In genomic region chr15:71295242-71296031, GRCh38 we compare ENCODE assay signal across 9 cellular contexts.
A peak's percentile ranks its signal among the peaks of the same experiment; 100 is the strongest.
DNase-seq lines count a peak whose midpoint lies in the region; ATAC-seq and TF ChIP-seq lines count a peak whose summit lies in the region.
"Had no signal": no experiment of that assay in that cellular context is flagged by ENCODE, and none has a peak within 500 bp of the region (broad histone marks: within the 10 kb centered on the region; RNA-seq: fewer than 3 reads in every experiment).

No MANE protein-coding gene starts in this region.

- in situ Hi-C loops in GM13977 (cut with MboI; ENCODE audit: low pct_unique_long_range_greater_than_20kb, low sequenced_read_pairs, unreplicated experiment), result no loop called here

- H3K4me1 Mint-ChIP-seq in activated T-cell treated with anti-CD3 and anti-CD28 coated beads, Interleukin-2, amount 50 U/mL, for 72 hours (ENCODE audit: low read depth), result peaks cover 16% of the 10 kb centered on the region
- H3K4me1 Mint-ChIP-seq in type B pancreatic cell (ENCODE audit: unreplicated experiment), result peaks cover 32% of the 10 kb centered on the region

- no peaks in the 10 kb centered on the region for H3K27me3 ChIP-seq in hepatocyte

- no peak overlapping the region for H3K4me3 Mint-ChIP-seq in activated T-cell treated with anti-CD3 and anti-CD28 coated beads, Interleukin-2, amount 50 U/mL, for 72 hours
- peak overlapping the region; percentile 40 for H3K4me3 Mint-ChIP-seq in type B pancreatic cell

- TF ChIP-seq CTCF in hepatocyte (IDR thresholded peaks at IDR 0.05; ENCODE audit: poor library complexity) (no peak), type B pancreatic cell (conservative IDR thresholded peaks at IDR 0.05) (no peak), GM13977 (IDR thresholded peaks at IDR 0.05; ENCODE audit: extremely low read depth, insufficient read depth, missing control alignments) (no peak)

- peaks cover 14% of the 10 kb centered on the region for H3K4me1 ChIP-seq in hepatocyte (ENCODE audit: insufficient read depth)

- H3K36me3 ChIP-seq in hepatocyte (replicated peaks; ENCODE audit: insufficient read depth, low read depth), result no peaks in the 10 kb centered on the region

- DNase-seq in activated T-cell treated with anti-CD3 and anti-CD28 coated beads, Interleukin-2, amount 50 U/mL, for 72 hours, result peak in 1 of 2 donors; percentile 1
- DNase-seq in activated T-cell treated with anti-CD3 and anti-CD28 coated beads, Interleukin-2, amount 50 U/mL, for 1 hour, result no peak
- DNase-seq in T1000 (lab: John Stamatoyannopoulos, UW) (peak; percentile 74), hepatocyte (ENCODE audit: low spot score) (peak; percentile 56), type B pancreatic cell (ENCODE audit: extremely low spot score, unreplicated experiment) (no peak), cerebellar nuclear complex (lab: John Stamatoyannopoulos, UW) (no peak), GM13977 (ENCODE audit: low spot score) (no peak), NCI-H1092 (lab: John Stamatoyannopoulos, UW) (no peak)
- DNase-seq: T-helper 9 cell had no signal

- 68% methylated on average over 4 of the region's 4 CpGs for WGBS in hepatocyte (ENCODE audit: low lambda C conversion rate, missing lambda C conversion rate)

- H3K27ac Mint-ChIP-seq in activated T-cell treated with anti-CD3 and anti-CD28 coated beads, Interleukin-2, amount 50 U/mL, for 72 hours, result no peak overlapping the region
- peak overlapping the region; percentile 99 for H3K27ac Mint-ChIP-seq in type B pancreatic cell

- H3K4me3 ChIP-seq in hepatocyte, result no peak overlapping the region

- no peaks in the 10 kb centered on the region for H3K36me3 Mint-ChIP-seq in activated T-cell treated with anti-CD3 and anti-CD28 coated beads, Interleukin-2, amount 50 U/mL, for 72 hours (ENCODE audit: insufficient read depth in 2 of 2)
- H3K36me3 Mint-ChIP-seq in type B pancreatic cell, result peaks cover 9% of the 10 kb centered on the region

- no peaks in the 10 kb centered on the region for H4K20me1 ChIP-seq in hepatocyte (ENCODE audit: insufficient read depth, poor library complexity, severe bottlenecking)

- peak; percentile 73 to 87 for ATAC-seq in activated T-cell treated with anti-CD3 and anti-CD28 coated beads, Interleukin-2, amount 50 U/mL, for 72 hours (replicated peaks in 1 of 2)

- peak overlapping the region; percentile 77 for H3K27ac ChIP-seq in hepatocyte

- no peak overlapping the region for H2AFZ ChIP-seq in hepatocyte

- H3K9me3 ChIP-seq in hepatocyte (ENCODE audit: low read depth), result no peaks in the 10 kb centered on the region

- H3K27me3 Mint-ChIP-seq in activated T-cell treated with anti-CD3 and anti-CD28 coated beads, Interleukin-2, amount 50 U/mL, for 72 hours (ENCODE audit: low read depth), result peaks cover 10% of the 10 kb centered on the region
- no peaks in the 10 kb centered on the region for H3K27me3 Mint-ChIP-seq in type B pancreatic cell

- peaks cover 0 to 2% of the 10 kb centered on the region in 2 donors for H3K9me3 Mint-ChIP-seq in activated T-cell treated with anti-CD3 and anti-CD28 coated beads, Interleukin-2, amount 50 U/mL, for 72 hours
- H3K9me3 Mint-ChIP-seq in type B pancreatic cell, result peaks cover 3% of the 10 kb centered on the region

- no peak overlapping the region for H3K4me2 ChIP-seq in hepatocyte

- H3K9me2 ChIP-seq in hepatocyte (replicated peaks; ENCODE audit: insufficient read depth), result no peaks in the 10 kb centered on the region

- H3K79me2 ChIP-seq in hepatocyte, result no peaks in the 10 kb centered on the region

Comparison
In these comparisons a context has a peak if more than half of its experiments do, and no peak if none do; other contexts are left out.
1. DNase-seq: peak in T1000 (single experiment) and hepatocyte (single experiment); none in activated T-cell treated with anti-CD3 and anti-CD28 coated beads, Interleukin-2, amount 50 U/mL, for 1 hour (single experiment), type B pancreatic cell (single experiment), cerebellar nuclear complex (0 of 2), GM13977 (single experiment) and NCI-H1092 (single experiment).